8 cellular contexts compared by ENCODE assay signal in genomic region chr2:61707984-61708852, GRCh38.
DNase-seq lines count a peak whose midpoint lies in the region; ATAC-seq, FAIRE-seq and TF ChIP-seq lines count a peak whose summit lies in the region.

No MANE protein-coding gene starts in this region.

- H3K27ac ChIP-seq in heart right ventricle: peak overlapping the region; percentile 47 to 84 (median 74)

- peaks cover 0 to 4% (median 0%) of the 10 kb centered on the region in 11 donors for H3K9me3 ChIP-seq in heart right ventricle

- 62 to 66% methylated on average over 12 of the region's 12 CpGs for WGBS in heart right ventricle, 2 donors

- ATAC-seq in GM21528 (IDR thresholded peaks at IDR 0.05; ENCODE audit: low FRiP score, unreplicated experiment): peak; percentile 96
- ATAC-seq in HG03575 (IDR thresholded peaks at IDR 0.05; ENCODE audit: extremely low read depth, insufficient number of reproducible peaks, low FRiP score, unreplicated experiment): peak; percentile 95
- peak; percentile 16 to 98 (median 91) for ATAC-seq in heart right ventricle

- TF ChIP-seq CTCF in heart right ventricle (IDR thresholded peaks at IDR 0.05): no peak

- TF ChIP-seq POLR2A in GM12892 (IDR thresholded peaks at IDR 0.05; ENCODE audit: low read depth, low read length): 0 out of 2 replicates have a peak, but pooled peaks have one; percentile 40

- H3K4me3 ChIP-seq in heart right ventricle: no peak overlapping the region

- FAIRE-seq in GM12892 (lab: Jason Lieb, UNC): peak; percentile 96

- intact Hi-C loops in heart right ventricle (cut with DNase I): loop anchor here in 1 of 10 donors (2.0 kb wide), 1 partner anchor 57 kb away; no protein-coding TSS in a partner anchor

- H3K27me3 ChIP-seq in heart right ventricle: no peaks in the 10 kb centered on the region

- DNase-seq in GM12892 (ENCODE audit: insufficient read length) (peak; percentile 34), OCI-M1 (lab: John Stamatoyannopoulos, UW) (peak; percentile 11), heart right ventricle (no peak), medulla oblongata (ENCODE audit: extremely low spot score) (no peak), inferior parietal cortex (ENCODE audit: extremely low spot score) (no peak)
- DNase-seq in activated effector memory CD4-positive, alpha-beta T cell treated with Interleukin-2 at 50 U/mL for 16 hours: no peak

- no peaks in the 10 kb centered on the region for H3K36me3 ChIP-seq in heart right ventricle

- H3K4me1 ChIP-seq in heart right ventricle: peaks cover 0 to 16% (median 0%) of the 10 kb centered on the region in 9 donors

Comparison
In these comparisons a context has a peak if more than half of its experiments do, and no peak if none do; other contexts are left out.
1. DNase-seq: peak in GM12892 (single experiment) and OCI-M1 (single experiment); none in heart right ventricle (0 of 2), medulla oblongata (single experiment), inferior parietal cortex (single experiment) and activated effector memory CD4-positive, alpha-beta T cell treated with Interleukin-2 at 50 U/mL for 16 hours (single experiment).
2. Peak in every context shown above with its lines, with median percentiles within 50 percentile points of each other: ATAC-seq.